In the genomic region with DNA sequence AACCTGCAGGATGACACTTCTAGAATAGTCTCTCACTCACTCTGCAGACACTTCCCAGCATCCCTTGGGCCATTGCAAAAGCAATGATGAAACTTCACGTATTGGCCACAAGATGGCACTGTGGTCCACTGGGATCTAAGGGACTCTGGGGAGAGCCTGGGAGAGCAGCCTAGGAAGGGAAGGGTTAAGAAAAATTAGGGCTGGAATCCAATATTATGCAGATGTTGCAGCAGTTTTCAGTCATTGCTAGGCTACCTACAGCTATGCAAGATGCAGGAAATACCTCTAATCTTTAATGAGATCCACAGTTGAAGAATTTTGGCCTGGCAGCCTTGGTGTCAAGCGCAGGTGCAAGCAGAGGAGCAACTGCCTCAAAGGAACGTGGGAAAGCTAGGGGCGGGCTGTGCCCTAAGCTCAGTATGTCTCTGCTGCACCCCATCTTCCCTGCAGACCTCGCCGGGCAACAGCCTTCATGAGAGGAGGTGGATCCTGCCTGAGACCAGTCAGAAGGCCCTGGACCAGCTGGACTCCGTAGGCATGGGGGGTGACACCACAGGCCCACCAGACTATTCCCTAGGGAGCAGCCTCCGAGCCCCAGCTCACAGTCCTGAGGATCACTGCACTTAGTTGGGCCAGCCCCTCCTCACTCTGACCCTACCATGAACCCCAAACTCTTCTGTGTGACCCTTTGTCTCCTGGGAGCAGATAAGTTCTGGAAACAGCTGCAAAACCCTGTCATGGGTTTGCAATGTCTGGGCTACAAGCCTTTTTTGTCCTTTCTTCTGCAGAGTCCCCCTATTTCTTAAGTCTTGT, we compare ENCODE assay signal across 8 cellular contexts.
A peak's percentile ranks its signal among the peaks of the same experiment; 100 is the strongest.
DNase-seq lines count a peak whose midpoint lies in the region; ATAC-seq lines count a peak whose summit lies in the region.

No MANE protein-coding gene starts in this region.

- intact Hi-C loops in left colon (cut with DNase I, micrococcal nuclease) = no loop called here

- no peak overlapping the region for H3K27ac Mint-ChIP-seq in stimulated activated naive CD8-positive, alpha-beta T cell treated with anti-CD3 and anti-CD28 coated beads, Interleukin-15, amount 100 ng/mL, for 72 hours

- peaks cover 16% of the 10 kb centered on the region for H3K27me3 Mint-ChIP-seq in stimulated activated naive CD8-positive, alpha-beta T cell treated with anti-CD3 and anti-CD28 coated beads, Interleukin-15, amount 100 ng/mL, for 72 hours

- in situ Hi-C loops in T47D (cut with HindIII; ENCODE audit: low pct_unique_long_range_greater_than_20kb, low sequenced_read_pairs) = no loop called here

- peaks cover 32% of the 10 kb centered on the region for H3K4me1 Mint-ChIP-seq in stimulated activated naive CD8-positive, alpha-beta T cell treated with anti-CD3 and anti-CD28 coated beads, Interleukin-15, amount 100 ng/mL, for 72 hours

- no peaks in the 10 kb centered on the region for H3K9me3 Mint-ChIP-seq in stimulated activated naive CD8-positive, alpha-beta T cell treated with anti-CD3 and anti-CD28 coated beads, Interleukin-15, amount 100 ng/mL, for 72 hours

- DNase-seq in DMS153 treated with DMSO at 0.1 percent for 48 hours (lab: John Stamatoyannopoulos, UW; ENCODE audit: unreplicated experiment) = peak; percentile 9
- no peak for DNase-seq in DMS153 (lab: John Stamatoyannopoulos, UW)
- DNase-seq in HuH-7.5 (ENCODE audit: low spot score) = peak; percentile 12
- peak; percentile 80 for DNase-seq in SIG-M5 treated with dmso at 0.1 percent for 504 hours (lab: John Stamatoyannopoulos, UW; ENCODE audit: unreplicated experiment)
- DNase-seq in T47D (ENCODE audit: low read depth in 1 of 2, low spot score in 1 of 2) = peak; percentile 4 to 73
- no peak for DNase-seq in left colon
- DNase-seq in stimulated activated naive CD8-positive, alpha-beta T cell treated with anti-CD3 and anti-CD28 coated beads, Interleukin-15, amount 100 ng/mL, for 72 hours = peak; percentile 50 to 53

- ATAC-seq in GM21529 (IDR thresholded peaks at IDR 0.05; ENCODE audit: unreplicated experiment) = peak; percentile 92
- ATAC-seq in left colon = peak; percentile 90
- ATAC-seq in stimulated activated naive CD8-positive, alpha-beta T cell treated with anti-CD3 and anti-CD28 coated beads, Interleukin-15, amount 100 ng/mL, for 72 hours = peak; percentile 39

- H3K4me3 Mint-ChIP-seq in stimulated activated naive CD8-positive, alpha-beta T cell treated with anti-CD3 and anti-CD28 coated beads, Interleukin-15, amount 100 ng/mL, for 72 hours = peak overlapping the region; percentile 64 to 84

Comparison
In these comparisons a context has a peak if more than half of its experiments do, and no peak if none do; other contexts are left out.
1. DNase-seq: peak in DMS153 treated with DMSO at 0.1 percent for 48 hours (single experiment), HuH-7.5 (single experiment), SIG-M5 treated with dmso at 0.1 percent for 504 hours (single experiment), T47D (2 of 2) and stimulated activated naive CD8-positive, alpha-beta T cell treated with anti-CD3 and anti-CD28 coated beads, Interleukin-15, amount 100 ng/mL, for 72 hours (2 of 2); none in DMS153 (single experiment) and left colon (0 of 2).
2. ATAC-seq: peak in every context shown above with its lines; median percentile 92 in GM21529; 90 in left colon; 39 in stimulated activated naive CD8-positive, alpha-beta T cell treated with anti-CD3 and anti-CD28 coated beads, Interleukin-15, amount 100 ng/mL, for 72 hours.